26 cellular contexts compared by ENCODE assay signal in genomic region chr2:238146884-238147544, GRCh38. TPM values are rescaled to one million over a fixed set of nuclear protein-coding genes. Genes with fewer than 3 reads are reported as not detected.
"Had no signal": no experiment of that assay in that cellular context is flagged by ENCODE, and none has a peak within 500 bp of the region (broad histone marks: within the 10 kb centered on the region; RNA-seq: fewer than 3 reads in every experiment).

No MANE protein-coding gene starts in this region.

- DNase-seq: activated CD4-positive, alpha-beta T cell treated with anti-CD3 and anti-CD28 coated beads, Interleukin-2, amount 50 U/mL, for 4 hours; activated CD8-positive, alpha-beta memory T cell treated with anti-CD3 and anti-CD28 coated beads for 24 hours; activated CD8-positive, alpha-beta memory T cell treated with anti-CD3 and anti-CD28 coated beads, Interleukin-2, amount 50 U/mL, for 4 hours; activated T-cell treated with anti-CD3 and anti-CD28 coated beads, Interleukin-2, amount 50 U/mL, for 24 hours; adrenal gland; brain microvascular endothelial cell; caudate nucleus; dermis blood vessel endothelial cell; effector CD8-positive, alpha-beta T cell; foreskin keratinocyte; kidney glomerular epithelial cell; left ventricle myocardium superior; right lobe of liver; stimulated activated CD4-positive, alpha-beta T cell treated with anti-CD3 and anti-CD28 coated beads, Interleukin-15, amount 100 ng/mL, for 24 hours; T-helper 1 cell; trophoblast cell had no signal

- H3K4me3 Mint-ChIP-seq: activated naive CD8-positive, alpha-beta T cell; activated T-cell treated with anti-CD3 and anti-CD28 coated beads, Interleukin-2, amount 50 U/mL, for 24 hours; activated T-helper 17 cell treated with anti-CD3 and anti-CD28 coated beads, Interleukin-2, amount 50 U/mL, for 72 hours; memory B cell; natural killer cell treated with Interleukin-12 subunit alpha and Interleukin-12 subunit beta and Interleukin-15 and Interleukin-18, amount 100 ng/mL, for 72 hours; stimulated activated memory B cell treated with anti-CD40 and anti-IgM and Interleukin-4, amounts not matched to agents 10 μg/mL and 1 μg/mL and 100 μg/mL, for 72 hours had no signal

- H3K36me3 Mint-ChIP-seq: activated naive CD8-positive, alpha-beta T cell; memory B cell; natural killer cell treated with Interleukin-12 subunit alpha and Interleukin-12 subunit beta and Interleukin-15 and Interleukin-18, amount 100 ng/mL, for 72 hours; stimulated activated memory B cell treated with anti-CD40 and anti-IgM and Interleukin-4, amounts not matched to agents 10 μg/mL and 1 μg/mL and 100 μg/mL, for 72 hours had no signal

- H3K27me3 Mint-ChIP-seq: activated naive CD8-positive, alpha-beta T cell; activated T-cell treated with anti-CD3 and anti-CD28 coated beads, Interleukin-2, amount 50 U/mL, for 24 hours; activated T-helper 17 cell treated with anti-CD3 and anti-CD28 coated beads, Interleukin-2, amount 50 U/mL, for 72 hours; natural killer cell treated with Interleukin-12 subunit alpha and Interleukin-12 subunit beta and Interleukin-15 and Interleukin-18, amount 100 ng/mL, for 72 hours; stimulated activated memory B cell treated with anti-CD40 and anti-IgM and Interleukin-4, amounts not matched to agents 10 μg/mL and 1 μg/mL and 100 μg/mL, for 72 hours had no signal

- ATAC-seq: activated T-helper 17 cell treated with anti-CD3 and anti-CD28 coated beads, Interleukin-2, amount 50 U/mL, for 72 hours; foreskin keratinocyte; left ventricle myocardium superior; natural killer cell treated with Interleukin-12 subunit alpha and Interleukin-12 subunit beta and Interleukin-15 and Interleukin-18, amount 100 ng/mL, for 72 hours; pancreas; right lobe of liver; stimulated activated memory B cell treated with anti-CD40 and anti-IgM and Interleukin-4, amounts not matched to agents 10 μg/mL and 1 μg/mL and 100 μg/mL, for 72 hours had no signal

- H3K9me3 Mint-ChIP-seq: activated T-cell treated with anti-CD3 and anti-CD28 coated beads, Interleukin-2, amount 50 U/mL, for 24 hours; activated T-helper 17 cell treated with anti-CD3 and anti-CD28 coated beads, Interleukin-2, amount 50 U/mL, for 72 hours; memory B cell; natural killer cell treated with Interleukin-12 subunit alpha and Interleukin-12 subunit beta and Interleukin-15 and Interleukin-18, amount 100 ng/mL, for 72 hours; stimulated activated memory B cell treated with anti-CD40 and anti-IgM and Interleukin-4, amounts not matched to agents 10 μg/mL and 1 μg/mL and 100 μg/mL, for 72 hours had no signal

- H3K4me1 Mint-ChIP-seq: activated T-helper 17 cell treated with anti-CD3 and anti-CD28 coated beads, Interleukin-2, amount 50 U/mL, for 72 hours had no signal

- H3K27ac ChIP-seq: adrenal gland, ascending aorta, brain microvascular endothelial cell, foreskin keratinocyte, pancreas, right lobe of liver, skin epidermis had no signal

- H3K4me3 ChIP-seq: adrenal gland, ascending aorta, pancreas, right lobe of liver, skin epidermis had no signal

- H3K27ac Mint-ChIP-seq: activated naive CD8-positive, alpha-beta T cell; activated T-cell treated with anti-CD3 and anti-CD28 coated beads, Interleukin-2, amount 50 U/mL, for 24 hours; activated T-helper 17 cell treated with anti-CD3 and anti-CD28 coated beads, Interleukin-2, amount 50 U/mL, for 72 hours; memory B cell; natural killer cell treated with Interleukin-12 subunit alpha and Interleukin-12 subunit beta and Interleukin-15 and Interleukin-18, amount 100 ng/mL, for 72 hours; stimulated activated memory B cell treated with anti-CD40 and anti-IgM and Interleukin-4, amounts not matched to agents 10 μg/mL and 1 μg/mL and 100 μg/mL, for 72 hours had no signal

- H3K27me3 ChIP-seq: adrenal gland, ascending aorta, brain microvascular endothelial cell, foreskin keratinocyte, pancreas, right lobe of liver had no signal

- H3K9me3 ChIP-seq: adrenal gland, ascending aorta, pancreas, right lobe of liver had no signal

- H3K4me1 ChIP-seq: adrenal gland, pancreas, right lobe of liver had no signal

- H3K36me3 ChIP-seq: adrenal gland, brain microvascular endothelial cell, pancreas, right lobe of liver had no signal

RNA-seq across cellular contexts. Expression of gene KLHL30, which starts 8.5 kb away (rescaled TPM):
- total RNA-seq: activated T-helper 17 cell treated with anti-CD3 and anti-CD28 coated beads, Interleukin-2, amount 50 U/mL, for 72 hours; dermis blood vessel endothelial cell; foreskin keratinocyte; natural killer cell treated with Interleukin-12 subunit alpha and Interleukin-12 subunit beta and Interleukin-15 and Interleukin-18, amount 100 ng/mL, for 72 hours; pulmonary artery endothelial cell; temporal lobe had no signal
- polyA plus RNA-seq: foreskin keratinocyte had no signal

RNA-seq across cellular contexts. Expression of gene ERFE, which starts 11.8 kb away (rescaled TPM):
- total RNA-seq: activated T-helper 17 cell treated with anti-CD3 and anti-CD28 coated beads, Interleukin-2, amount 50 U/mL, for 72 hours; left ventricle myocardium superior had no signal

RNA-seq across cellular contexts. Expression of gene ESPNL, which starts 46.9 kb away (rescaled TPM):
- total RNA-seq: ascending aorta, dermis blood vessel endothelial cell, left ventricle myocardium superior had no signal
